In genomic region chr6:107523794-107524193, GRCh38 we compare ENCODE assay signal across 9 cellular contexts.
"Had no signal": no experiment of that assay in that cellular context is flagged by ENCODE, and none has a peak within 500 bp of the region (broad histone marks: within the 10 kb centered on the region; RNA-seq: fewer than 3 reads in every experiment).

No MANE protein-coding gene starts in this region.

- H2AFZ ChIP-seq: GM23248 had no signal

- H3K27me3 Mint-ChIP-seq: IgD-negative memory B cell had no signal

- H3K4me3 ChIP-seq: GM23248, HAP-1 had no signal

- ATAC-seq: HCT116, HepG2 had no signal

- H3K4me1 Mint-ChIP-seq: IgD-negative memory B cell had no signal

- H3K27ac Mint-ChIP-seq: HFFc6, IgD-negative memory B cell had no signal

- H3K9me3 Mint-ChIP-seq: HFFc6, IgD-negative memory B cell had no signal

- H3K27ac ChIP-seq: GM23248, HL-60 had no signal

- DNase-seq: GM23248, H7, HFFc6, KBM-7 had no signal

- H3K4me3 Mint-ChIP-seq: HFFc6, IgD-negative memory B cell had no signal

- H3K9me3 ChIP-seq: HAP-1 had no signal

- H3K9ac ChIP-seq: GM23248 had no signal
